ENCODE assay signal across 1 cellular context in genomic region chr19:15379083-15379995, GRCh38.
TF ChIP-seq lines count a peak whose summit lies in the region.

TSS of gene AKAP8 (minus strand) at chr19:15379787. CDS start at chr19:15379731, 56 bp downstream.

TF ChIP-seq in WTC11, 78 proteins besides CTCF, POLR2A, EP300 and RAD21 (continued from another document and continues in another):
- TF ChIP-seq, protein P1, sequence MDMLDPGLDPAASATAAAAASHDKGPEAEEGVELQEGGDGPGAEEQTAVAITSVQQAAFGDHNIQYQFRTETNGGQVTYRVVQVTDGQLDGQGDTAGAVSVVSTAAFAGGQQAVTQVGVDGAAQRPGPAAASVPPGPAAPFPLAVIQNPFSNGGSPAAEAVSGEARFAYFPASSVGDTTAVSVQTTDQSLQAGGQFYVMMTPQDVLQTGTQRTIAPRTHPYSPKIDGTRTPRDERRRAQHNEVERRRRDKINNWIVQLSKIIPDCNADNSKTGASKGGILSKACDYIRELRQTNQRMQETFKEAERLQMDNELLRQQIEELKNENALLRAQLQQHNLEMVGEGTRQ (CRISPR knock-in tag; IDR thresholded peaks at IDR 0.05), result no peak; the same call in 1 of the 2 replicates
- TF ChIP-seq, protein P2, sequence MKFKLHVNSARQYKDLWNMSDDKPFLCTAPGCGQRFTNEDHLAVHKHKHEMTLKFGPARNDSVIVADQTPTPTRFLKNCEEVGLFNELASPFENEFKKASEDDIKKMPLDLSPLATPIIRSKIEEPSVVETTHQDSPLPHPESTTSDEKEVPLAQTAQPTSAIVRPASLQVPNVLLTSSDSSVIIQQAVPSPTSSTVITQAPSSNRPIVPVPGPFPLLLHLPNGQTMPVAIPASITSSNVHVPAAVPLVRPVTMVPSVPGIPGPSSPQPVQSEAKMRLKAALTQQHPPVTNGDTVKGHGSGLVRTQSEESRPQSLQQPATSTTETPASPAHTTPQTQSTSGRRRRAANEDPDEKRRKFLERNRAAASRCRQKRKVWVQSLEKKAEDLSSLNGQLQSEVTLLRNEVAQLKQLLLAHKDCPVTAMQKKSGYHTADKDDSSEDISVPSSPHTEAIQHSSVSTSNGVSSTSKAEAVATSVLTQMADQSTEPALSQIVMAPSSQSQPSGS (CRISPR knock-in tag; IDR thresholded peaks at IDR 0.05; ENCODE audit: borderline replicate concordance, low read depth), result no peak
- TF ChIP-seq ZNF512 (CRISPR knock-in tag; IDR thresholded peaks at IDR 0.05; ENCODE audit: borderline replicate concordance), result no peak
- TF ChIP-seq FOXP4 (CRISPR knock-in tag; IDR thresholded peaks at IDR 0.05), result peak; percentile 80
- TF ChIP-seq MXD4 (CRISPR knock-in tag; IDR thresholded peaks at IDR 0.05; ENCODE audit: borderline replicate concordance), result no peak
- no peak for TF ChIP-seq PREB (CRISPR knock-in tag; IDR thresholded peaks at IDR 0.05; ENCODE audit: borderline replicate concordance)
- TF ChIP-seq USF1 (CRISPR knock-in tag; IDR thresholded peaks at IDR 0.05), result no peak
- TF ChIP-seq E2F4 (CRISPR knock-in tag; IDR thresholded peaks at IDR 0.05; ENCODE audit: borderline replicate concordance, low read depth), result peak; percentile 21; the same call in 1 of the 2 replicates
- TF ChIP-seq SOX15 (CRISPR knock-in tag; IDR thresholded peaks at IDR 0.05), result no peak
- TF ChIP-seq JAZF1 (CRISPR knock-in tag; IDR thresholded peaks at IDR 0.05), result no peak
- TF ChIP-seq, protein P3, sequence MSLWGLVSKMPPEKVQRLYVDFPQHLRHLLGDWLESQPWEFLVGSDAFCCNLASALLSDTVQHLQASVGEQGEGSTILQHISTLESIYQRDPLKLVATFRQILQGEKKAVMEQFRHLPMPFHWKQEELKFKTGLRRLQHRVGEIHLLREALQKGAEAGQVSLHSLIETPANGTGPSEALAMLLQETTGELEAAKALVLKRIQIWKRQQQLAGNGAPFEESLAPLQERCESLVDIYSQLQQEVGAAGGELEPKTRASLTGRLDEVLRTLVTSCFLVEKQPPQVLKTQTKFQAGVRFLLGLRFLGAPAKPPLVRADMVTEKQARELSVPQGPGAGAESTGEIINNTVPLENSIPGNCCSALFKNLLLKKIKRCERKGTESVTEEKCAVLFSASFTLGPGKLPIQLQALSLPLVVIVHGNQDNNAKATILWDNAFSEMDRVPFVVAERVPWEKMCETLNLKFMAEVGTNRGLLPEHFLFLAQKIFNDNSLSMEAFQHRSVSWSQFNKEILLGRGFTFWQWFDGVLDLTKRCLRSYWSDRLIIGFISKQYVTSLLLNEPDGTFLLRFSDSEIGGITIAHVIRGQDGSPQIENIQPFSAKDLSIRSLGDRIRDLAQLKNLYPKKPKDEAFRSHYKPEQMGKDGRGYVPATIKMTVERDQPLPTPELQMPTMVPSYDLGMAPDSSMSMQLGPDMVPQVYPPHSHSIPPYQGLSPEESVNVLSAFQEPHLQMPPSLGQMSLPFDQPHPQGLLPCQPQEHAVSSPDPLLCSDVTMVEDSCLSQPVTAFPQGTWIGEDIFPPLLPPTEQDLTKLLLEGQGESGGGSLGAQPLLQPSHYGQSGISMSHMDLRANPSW (CRISPR knock-in tag; conservative IDR thresholded peaks at IDR 0.05; ENCODE audit: low read depth), result no peak
- TF ChIP-seq ZNF232 (CRISPR knock-in tag; IDR thresholded peaks at IDR 0.05), result 0 out of 2 replicates have a peak, but pooled peaks have one; percentile 71
- no peak for TF ChIP-seq CREB1 (CRISPR knock-in tag; IDR thresholded peaks at IDR 0.05)
- TF ChIP-seq ZNF532 (CRISPR knock-in tag; IDR thresholded peaks at IDR 0.05; ENCODE audit: borderline replicate concordance), result peak; percentile 96; the same call in 1 of the 2 replicates
- TF ChIP-seq TEAD1 (CRISPR knock-in tag; IDR thresholded peaks at IDR 0.05), result no peak; the same call in 1 of the 2 replicates
- TF ChIP-seq ATF1 (CRISPR knock-in tag; IDR thresholded peaks at IDR 0.05), result peak; percentile 74; the same call in 1 of the 2 replicates
- TF ChIP-seq ESRRA (CRISPR knock-in tag; IDR thresholded peaks at IDR 0.05; ENCODE audit: borderline replicate concordance), result 0 out of 2 replicates have a peak, but pooled peaks have one; percentile 30
- TF ChIP-seq ZNF138 (CRISPR knock-in tag; conservative IDR thresholded peaks at IDR 0.05), result no peak
- peak; percentile 91 for TF ChIP-seq NFATC4 (CRISPR knock-in tag; IDR thresholded peaks at IDR 0.05)
- peak; percentile 67 for TF ChIP-seq ARID4B (CRISPR knock-in tag; IDR thresholded peaks at IDR 0.05; ENCODE audit: borderline replicate concordance)
- TF ChIP-seq ZNF396 (CRISPR knock-in tag; IDR thresholded peaks at IDR 0.05; ENCODE audit: borderline replicate concordance), result no peak
- 0 out of 2 replicates have a peak, but pooled peaks have one; percentile 37 for TF ChIP-seq MAX (CRISPR knock-in tag; IDR thresholded peaks at IDR 0.05)
- TF ChIP-seq FOXJ3 (CRISPR knock-in tag; IDR thresholded peaks at IDR 0.05; ENCODE audit: borderline replicate concordance), result no peak
- no peak for TF ChIP-seq ZBTB43 (CRISPR knock-in tag; IDR thresholded peaks at IDR 0.05)
- peak; percentile 93 for TF ChIP-seq ZNF416 (CRISPR knock-in tag; IDR thresholded peaks at IDR 0.05)
- no peak for TF ChIP-seq GRHL2 (CRISPR knock-in tag; IDR thresholded peaks at IDR 0.05; ENCODE audit: insufficient replicate concordance, severe bottlenecking)
- peak; percentile 92 for TF ChIP-seq CREM (CRISPR knock-in tag; IDR thresholded peaks at IDR 0.05)
- TF ChIP-seq ZNF121 (CRISPR knock-in tag; IDR thresholded peaks at IDR 0.05), result 0 out of 2 replicates have a peak, but pooled peaks have one; percentile 13
- 0 out of 2 replicates have a peak, but pooled peaks have one; percentile 17 for TF ChIP-seq TP53 (CRISPR knock-in tag; IDR thresholded peaks at IDR 0.05)
